17 cellular contexts compared by ENCODE assay signal in the genomic region with DNA sequence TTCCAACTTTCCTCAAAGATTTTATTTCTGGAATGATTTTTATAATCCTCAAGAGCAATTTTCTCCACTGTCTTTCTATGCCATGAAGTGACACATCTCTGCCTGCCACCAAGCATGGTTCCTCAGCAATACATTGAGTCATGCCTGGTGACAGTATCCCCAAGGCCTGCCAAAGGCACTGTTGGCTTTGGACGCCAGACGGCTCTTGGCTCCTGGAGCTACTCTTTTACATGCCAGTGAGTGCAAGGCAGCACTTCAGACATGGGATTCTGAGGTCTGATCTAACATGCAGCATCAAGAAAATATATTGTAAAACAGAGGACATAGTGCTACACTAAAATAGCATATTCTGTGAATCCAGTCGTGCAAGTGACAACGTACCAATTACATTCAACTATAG. TPM values are rescaled to one million over a fixed set of nuclear protein-coding genes. Genes with fewer than 3 reads are reported as not detected.
"Had no signal": no experiment of that assay in that cellular context is flagged by ENCODE, and none has a peak within 500 bp of the region (broad histone marks: within the 10 kb centered on the region; RNA-seq: fewer than 3 reads in every experiment).

No MANE protein-coding gene starts in this region.

- H3K9me3 Mint-ChIP-seq: activated naive CD4-positive, alpha-beta T cell treated with anti-CD3 and anti-CD28 coated beads for 36 hours; activated T-helper 1 cell treated with anti-CD3 and anti-CD28 coated beads, Interleukin-12 subunit alpha, Interleukin-12 subunit beta, Interleukin-2, Interleukin-4 antibody, amounts not matched to agents 30 ng/mL and 10 ng/mL and 1 ng/mL, durations not matched to agents 14 hours and 24 hours and 36 hours; stimulated activated naive B cell treated with anti-CD40 and anti-IgM and Interleukin-4, amounts not matched to agents 10 μg/mL and 1 μg/mL and 100 μg/mL, for 72 hours had no signal

- H3K27ac ChIP-seq: body of pancreas, esophagus muscularis mucosa, left lung, upper lobe of right lung, VCaP had no signal

- H3K36me3 Mint-ChIP-seq: stimulated activated naive B cell treated with anti-CD40 and anti-IgM and Interleukin-4, amounts not matched to agents 10 μg/mL and 1 μg/mL and 100 μg/mL, for 72 hours had no signal

- ATAC-seq: activated CD4-positive, alpha-beta T cell treated with anti-CD3 and anti-CD28 coated beads for 36 hours; activated CD8-positive, alpha-beta T cell treated with anti-CD3 and anti-CD28 coated beads, Interleukin-2, amount 10 ng/mL, durations not matched to agents 7 days and 5 days; body of pancreas; left lung; sciatic nerve; stimulated activated naive B cell treated with anti-CD40 and anti-IgM and Interleukin-4, amounts not matched to agents 10 μg/mL and 1 μg/mL and 100 μg/mL, for 72 hours; upper lobe of right lung had no signal

- H3K27me3 ChIP-seq: body of pancreas, esophagus muscularis mucosa, left lung, upper lobe of right lung had no signal

- H3K4me3 ChIP-seq: body of pancreas, esophagus muscularis mucosa, left lung, upper lobe of right lung had no signal

- H3K4me3 Mint-ChIP-seq: activated CD4-positive, alpha-beta T cell treated with anti-CD3 and anti-CD28 coated beads for 36 hours; activated CD8-positive, alpha-beta T cell treated with anti-CD3 and anti-CD28 coated beads, Interleukin-2, amount 10 ng/mL, durations not matched to agents 7 days and 5 days; activated naive CD4-positive, alpha-beta T cell treated with anti-CD3 and anti-CD28 coated beads for 36 hours; activated T-helper 1 cell treated with anti-CD3 and anti-CD28 coated beads, Interleukin-12 subunit alpha, Interleukin-12 subunit beta, Interleukin-2, Interleukin-4 antibody, amounts not matched to agents 30 ng/mL and 10 ng/mL and 1 ng/mL, durations not matched to agents 14 hours and 24 hours and 36 hours; stimulated activated naive B cell treated with anti-CD40 and anti-IgM and Interleukin-4, amounts not matched to agents 10 μg/mL and 1 μg/mL and 100 μg/mL, for 72 hours had no signal

- H3K4me1 ChIP-seq: body of pancreas, esophagus muscularis mucosa, upper lobe of right lung had no signal

- H3K36me3 ChIP-seq: esophagus muscularis mucosa, left lung, upper lobe of right lung had no signal

- H3K9me3 ChIP-seq: body of pancreas, esophagus muscularis mucosa, left lung, upper lobe of right lung had no signal

- DNase-seq: activated CD4-positive, alpha-beta T cell treated with anti-CD3 and anti-CD28 coated beads for 36 hours; activated CD8-positive, alpha-beta memory T cell treated with anti-CD3 and anti-CD28 coated beads, Interleukin-2, amount 50 U/mL, for 48 hours; activated CD8-positive, alpha-beta T cell treated with anti-CD3 and anti-CD28 coated beads, Interleukin-2, amount 10 ng/mL, durations not matched to agents 7 days and 5 days; activated naive CD4-positive, alpha-beta T cell treated with anti-CD3 and anti-CD28 coated beads for 36 hours; cerebellar nuclear complex; foreskin fibroblast; left lung; stimulated activated CD4-positive, alpha-beta T cell treated with anti-CD3 and anti-CD28 coated beads, Interleukin-2, amount 100 ng/mL, for 24 hours; stimulated activated naive B cell treated with anti-CD40 and anti-IgM and Interleukin-4, amounts not matched to agents 10 μg/mL and 1 μg/mL and 100 μg/mL, for 72 hours; T1000; upper lobe of right lung had no signal

- H3K27ac Mint-ChIP-seq: activated CD4-positive, alpha-beta T cell treated with anti-CD3 and anti-CD28 coated beads for 36 hours; activated CD8-positive, alpha-beta T cell treated with anti-CD3 and anti-CD28 coated beads, Interleukin-2, amount 10 ng/mL, durations not matched to agents 7 days and 5 days; activated naive CD4-positive, alpha-beta T cell treated with anti-CD3 and anti-CD28 coated beads for 36 hours; activated T-helper 1 cell treated with anti-CD3 and anti-CD28 coated beads, Interleukin-12 subunit alpha, Interleukin-12 subunit beta, Interleukin-2, Interleukin-4 antibody, amounts not matched to agents 30 ng/mL and 10 ng/mL and 1 ng/mL, durations not matched to agents 14 hours and 24 hours and 36 hours; stimulated activated naive B cell treated with anti-CD40 and anti-IgM and Interleukin-4, amounts not matched to agents 10 μg/mL and 1 μg/mL and 100 μg/mL, for 72 hours had no signal

RNA-seq across cellular contexts. Expression of a gene that starts 20.1 kb away (rescaled TPM):
- total RNA-seq: myocyte had no signal
